In the genomic region with DNA sequence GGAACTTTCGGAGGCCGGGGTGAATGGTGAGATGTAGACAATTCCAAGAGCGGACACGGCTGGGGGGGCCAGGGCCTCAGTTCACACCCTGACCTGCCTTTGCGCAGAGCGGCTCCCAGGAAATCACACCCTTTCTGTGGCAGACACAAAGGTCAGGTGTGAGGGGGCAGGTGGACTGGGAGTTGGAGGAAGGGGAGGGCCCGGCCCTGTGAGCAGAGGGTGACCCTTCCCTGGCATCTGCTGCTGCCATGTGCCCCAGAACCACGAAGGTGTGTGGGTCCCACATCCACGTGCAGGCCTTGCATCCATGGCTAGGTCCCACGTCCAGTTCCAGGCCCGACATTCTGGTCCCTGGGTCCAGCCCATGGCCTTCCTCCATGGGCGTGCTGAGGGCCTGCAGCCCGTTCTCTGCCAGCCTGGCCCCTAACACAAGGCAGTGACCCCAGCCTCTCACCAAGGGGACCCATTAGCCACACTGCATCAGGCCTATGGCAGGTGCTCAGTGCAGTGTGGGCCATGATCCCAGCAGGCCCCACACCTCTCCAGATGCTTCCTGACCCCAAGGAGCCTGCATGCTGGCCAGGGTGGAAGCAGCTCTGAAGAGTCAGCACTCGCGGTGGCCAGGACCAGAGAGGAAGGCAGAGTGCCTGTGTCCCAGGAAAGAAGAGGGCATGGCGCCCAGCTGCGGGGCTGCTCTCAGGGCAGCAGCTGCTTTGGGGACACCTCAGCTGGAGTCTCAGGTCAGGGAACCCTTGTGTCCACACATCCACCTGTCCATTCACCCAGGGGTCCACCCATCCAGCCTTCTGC, we compare ENCODE assay signal across 1 cellular context.
TF ChIP-seq lines count a peak whose summit lies in the region.

No MANE protein-coding gene starts in this region.

TF ChIP-seq in HepG2, 621 proteins besides CTCF, POLR2A, EP300 and RAD21 (continued from another document and continues in another):
- TF ChIP-seq, protein P1, sequence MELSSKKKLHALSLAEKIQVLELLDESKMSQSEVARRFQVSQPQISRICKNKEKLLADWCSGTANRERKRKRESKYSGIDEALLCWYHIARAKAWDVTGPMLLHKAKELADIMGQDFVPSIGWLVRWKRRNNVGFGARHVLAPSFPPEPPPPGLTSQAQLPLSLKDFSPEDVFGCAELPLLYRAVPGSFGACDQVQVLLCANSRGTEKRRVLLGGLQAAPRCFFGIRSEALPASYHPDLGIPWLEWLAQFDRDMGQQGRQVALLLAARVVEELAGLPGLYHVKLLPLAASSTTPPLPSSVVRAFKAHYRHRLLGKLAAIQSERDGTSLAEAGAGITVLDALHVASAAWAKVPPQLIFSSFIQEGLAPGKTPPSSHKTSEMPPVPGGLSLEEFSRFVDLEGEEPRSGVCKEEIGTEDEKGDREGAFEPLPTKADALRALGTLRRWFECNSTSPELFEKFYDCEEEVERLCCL (CRISPR knock-in tag; IDR thresholded peaks at IDR 0.05; ENCODE audit: borderline replicate concordance): no peak
- TF ChIP-seq RARA (CRISPR knock-in tag; IDR thresholded peaks at IDR 0.05) (peak; percentile 71), SP5 (CRISPR knock-in tag; IDR thresholded peaks at IDR 0.05; ENCODE audit: borderline replicate concordance, low read depth) (0 out of 2 replicates have a peak, but pooled peaks have one; percentile 27), SALL1 (CRISPR knock-in tag; IDR thresholded peaks at IDR 0.05) (peak; percentile 28; the same call in 1 of the 2 replicates), YEATS2 (CRISPR knock-in tag; IDR thresholded peaks at IDR 0.05; ENCODE audit: borderline replicate concordance) (0 out of 2 replicates have a peak, but pooled peaks have one; percentile 15), CBX5 (CRISPR knock-in tag; IDR thresholded peaks at IDR 0.05; ENCODE audit: borderline replicate concordance) (no peak), ZBTB38 (CRISPR knock-in tag; IDR thresholded peaks at IDR 0.05) (peak; percentile 43; the same call in 1 of the 2 replicates), ZNF530 (CRISPR knock-in tag; IDR thresholded peaks at IDR 0.05; ENCODE audit: low read depth) (no peak), DPF2 (CRISPR knock-in tag; IDR thresholded peaks at IDR 0.05; ENCODE audit: borderline replicate concordance, low read depth) (0 out of 2 replicates have a peak, but pooled peaks have one; percentile 10), BRD4 (CRISPR knock-in tag; IDR thresholded peaks at IDR 0.05) (0 out of 2 replicates have a peak, but pooled peaks have one; percentile 11), ZNF713 (CRISPR knock-in tag; IDR thresholded peaks at IDR 0.05) (no peak), PITX1 (CRISPR knock-in tag; IDR thresholded peaks at IDR 0.05) (peak; percentile 38; the same call in 1 of the 2 replicates), ZSCAN21 (CRISPR knock-in tag; IDR thresholded peaks at IDR 0.05; ENCODE audit: borderline replicate concordance) (peak; percentile 37; the same call in 1 of the 2 replicates), NR2F6 (IDR thresholded peaks at IDR 0.05) (peak; percentile 34; the same call in 1 of the 2 replicates), NR2F6 (CRISPR knock-in tag; IDR thresholded peaks at IDR 0.05) (peak; percentile 86; the same call in 1 of the 2 replicates), HMG20B (CRISPR knock-in tag; conservative IDR thresholded peaks at IDR 0.05) (no peak), RXRB (CRISPR knock-in tag; IDR thresholded peaks at IDR 0.05; ENCODE audit: borderline replicate concordance) (peak; percentile 41; the same call in 1 of the 2 replicates), ZFX (CRISPR knock-in tag; IDR thresholded peaks at IDR 0.05; ENCODE audit: low read depth) (peak; percentile 83), SOX5 (CRISPR knock-in tag; IDR thresholded peaks at IDR 0.05; ENCODE audit: borderline replicate concordance) (peak; percentile 74; the same call in 1 of the 2 replicates), ZNF317 (CRISPR knock-in tag; IDR thresholded peaks at IDR 0.05) (peak; percentile 60; the same call in 1 of the 2 replicates), HIVEP1 (CRISPR knock-in tag; IDR thresholded peaks at IDR 0.05) (0 out of 2 replicates have a peak, but pooled peaks have one; percentile 22), HNF4A (CRISPR knock-in tag; IDR thresholded peaks at IDR 0.05) (0 out of 2 replicates have a peak, but pooled peaks have one; percentile 8), TEAD3 (CRISPR knock-in tag; optimal IDR thresholded peaks at IDR 0.05; ENCODE audit: borderline replicate concordance) (peak; percentile 64)
- TF ChIP-seq, protein P2, sequence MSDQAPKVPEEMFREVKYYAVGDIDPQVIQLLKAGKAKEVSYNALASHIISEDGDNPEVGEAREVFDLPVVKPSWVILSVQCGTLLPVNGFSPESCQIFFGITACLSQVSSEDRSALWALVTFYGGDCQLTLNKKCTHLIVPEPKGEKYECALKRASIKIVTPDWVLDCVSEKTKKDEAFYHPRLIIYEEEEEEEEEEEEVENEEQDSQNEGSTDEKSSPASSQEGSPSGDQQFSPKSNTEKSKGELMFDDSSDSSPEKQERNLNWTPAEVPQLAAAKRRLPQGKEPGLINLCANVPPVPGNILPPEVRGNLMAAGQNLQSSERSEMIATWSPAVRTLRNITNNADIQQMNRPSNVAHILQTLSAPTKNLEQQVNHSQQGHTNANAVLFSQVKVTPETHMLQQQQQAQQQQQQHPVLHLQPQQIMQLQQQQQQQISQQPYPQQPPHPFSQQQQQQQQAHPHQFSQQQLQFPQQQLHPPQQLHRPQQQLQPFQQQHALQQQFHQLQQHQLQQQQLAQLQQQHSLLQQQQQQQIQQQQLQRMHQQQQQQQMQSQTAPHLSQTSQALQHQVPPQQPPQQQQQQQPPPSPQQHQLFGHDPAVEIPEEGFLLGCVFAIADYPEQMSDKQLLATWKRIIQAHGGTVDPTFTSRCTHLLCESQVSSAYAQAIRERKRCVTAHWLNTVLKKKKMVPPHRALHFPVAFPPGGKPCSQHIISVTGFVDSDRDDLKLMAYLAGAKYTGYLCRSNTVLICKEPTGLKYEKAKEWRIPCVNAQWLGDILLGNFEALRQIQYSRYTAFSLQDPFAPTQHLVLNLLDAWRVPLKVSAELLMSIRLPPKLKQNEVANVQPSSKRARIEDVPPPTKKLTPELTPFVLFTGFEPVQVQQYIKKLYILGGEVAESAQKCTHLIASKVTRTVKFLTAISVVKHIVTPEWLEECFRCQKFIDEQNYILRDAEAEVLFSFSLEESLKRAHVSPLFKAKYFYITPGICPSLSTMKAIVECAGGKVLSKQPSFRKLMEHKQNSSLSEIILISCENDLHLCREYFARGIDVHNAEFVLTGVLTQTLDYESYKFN (CRISPR knock-in tag; conservative IDR thresholded peaks at IDR 0.05): peak; percentile 53
- TF ChIP-seq, protein P3, sequence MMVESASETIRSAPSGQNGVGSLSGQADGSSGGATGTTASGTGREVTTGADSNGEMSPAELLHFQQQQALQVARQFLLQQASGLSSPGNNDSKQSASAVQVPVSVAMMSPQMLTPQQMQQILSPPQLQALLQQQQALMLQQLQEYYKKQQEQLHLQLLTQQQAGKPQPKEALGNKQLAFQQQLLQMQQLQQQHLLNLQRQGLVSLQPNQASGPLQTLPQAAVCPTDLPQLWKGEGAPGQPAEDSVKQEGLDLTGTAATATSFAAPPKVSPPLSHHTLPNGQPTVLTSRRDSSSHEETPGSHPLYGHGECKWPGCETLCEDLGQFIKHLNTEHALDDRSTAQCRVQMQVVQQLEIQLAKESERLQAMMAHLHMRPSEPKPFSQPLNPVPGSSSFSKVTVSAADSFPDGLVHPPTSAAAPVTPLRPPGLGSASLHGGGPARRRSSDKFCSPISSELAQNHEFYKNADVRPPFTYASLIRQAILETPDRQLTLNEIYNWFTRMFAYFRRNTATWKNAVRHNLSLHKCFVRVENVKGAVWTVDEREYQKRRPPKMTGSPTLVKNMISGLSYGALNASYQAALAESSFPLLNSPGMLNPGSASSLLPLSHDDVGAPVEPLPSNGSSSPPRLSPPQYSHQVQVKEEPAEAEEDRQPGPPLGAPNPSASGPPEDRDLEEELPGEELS (CRISPR knock-in tag; IDR thresholded peaks at IDR 0.05): 0 out of 2 replicates have a peak, but pooled peaks have one; percentile 54
- TF ChIP-seq, protein P4, sequence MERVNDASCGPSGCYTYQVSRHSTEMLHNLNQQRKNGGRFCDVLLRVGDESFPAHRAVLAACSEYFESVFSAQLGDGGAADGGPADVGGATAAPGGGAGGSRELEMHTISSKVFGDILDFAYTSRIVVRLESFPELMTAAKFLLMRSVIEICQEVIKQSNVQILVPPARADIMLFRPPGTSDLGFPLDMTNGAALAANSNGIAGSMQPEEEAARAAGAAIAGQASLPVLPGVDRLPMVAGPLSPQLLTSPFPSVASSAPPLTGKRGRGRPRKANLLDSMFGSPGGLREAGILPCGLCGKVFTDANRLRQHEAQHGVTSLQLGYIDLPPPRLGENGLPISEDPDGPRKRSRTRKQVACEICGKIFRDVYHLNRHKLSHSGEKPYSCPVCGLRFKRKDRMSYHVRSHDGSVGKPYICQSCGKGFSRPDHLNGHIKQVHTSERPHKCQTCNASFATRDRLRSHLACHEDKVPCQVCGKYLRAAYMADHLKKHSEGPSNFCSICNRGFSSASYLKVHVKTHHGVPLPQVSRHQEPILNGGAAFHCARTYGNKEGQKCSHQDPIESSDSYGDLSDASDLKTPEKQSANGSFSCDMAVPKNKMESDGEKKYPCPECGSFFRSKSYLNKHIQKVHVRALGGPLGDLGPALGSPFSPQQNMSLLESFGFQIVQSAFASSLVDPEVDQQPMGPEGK (CRISPR knock-in tag; IDR thresholded peaks at IDR 0.05): peak; percentile 75
- TF ChIP-seq, protein P5, sequence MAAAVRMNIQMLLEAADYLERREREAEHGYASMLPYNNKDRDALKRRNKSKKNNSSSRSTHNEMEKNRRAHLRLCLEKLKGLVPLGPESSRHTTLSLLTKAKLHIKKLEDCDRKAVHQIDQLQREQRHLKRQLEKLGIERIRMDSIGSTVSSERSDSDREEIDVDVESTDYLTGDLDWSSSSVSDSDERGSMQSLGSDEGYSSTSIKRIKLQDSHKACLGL (CRISPR knock-in tag; IDR thresholded peaks at IDR 0.05): peak; percentile 68
- TF ChIP-seq, protein P6, sequence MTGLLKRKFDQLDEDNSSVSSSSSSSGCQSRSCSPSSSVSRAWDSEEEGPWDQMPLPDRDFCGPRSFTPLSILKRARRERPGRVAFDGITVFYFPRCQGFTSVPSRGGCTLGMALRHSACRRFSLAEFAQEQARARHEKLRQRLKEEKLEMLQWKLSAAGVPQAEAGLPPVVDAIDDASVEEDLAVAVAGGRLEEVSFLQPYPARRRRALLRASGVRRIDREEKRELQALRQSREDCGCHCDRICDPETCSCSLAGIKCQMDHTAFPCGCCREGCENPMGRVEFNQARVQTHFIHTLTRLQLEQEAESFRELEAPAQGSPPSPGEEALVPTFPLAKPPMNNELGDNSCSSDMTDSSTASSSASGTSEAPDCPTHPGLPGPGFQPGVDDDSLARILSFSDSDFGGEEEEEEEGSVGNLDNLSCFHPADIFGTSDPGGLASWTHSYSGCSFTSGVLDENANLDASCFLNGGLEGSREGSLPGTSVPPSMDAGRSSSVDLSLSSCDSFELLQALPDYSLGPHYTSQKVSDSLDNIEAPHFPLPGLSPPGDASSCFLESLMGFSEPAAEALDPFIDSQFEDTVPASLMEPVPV (CRISPR knock-in tag; IDR thresholded peaks at IDR 0.05): 0 out of 2 replicates have a peak, but pooled peaks have one; percentile 55
- TF ChIP-seq, protein P7, sequence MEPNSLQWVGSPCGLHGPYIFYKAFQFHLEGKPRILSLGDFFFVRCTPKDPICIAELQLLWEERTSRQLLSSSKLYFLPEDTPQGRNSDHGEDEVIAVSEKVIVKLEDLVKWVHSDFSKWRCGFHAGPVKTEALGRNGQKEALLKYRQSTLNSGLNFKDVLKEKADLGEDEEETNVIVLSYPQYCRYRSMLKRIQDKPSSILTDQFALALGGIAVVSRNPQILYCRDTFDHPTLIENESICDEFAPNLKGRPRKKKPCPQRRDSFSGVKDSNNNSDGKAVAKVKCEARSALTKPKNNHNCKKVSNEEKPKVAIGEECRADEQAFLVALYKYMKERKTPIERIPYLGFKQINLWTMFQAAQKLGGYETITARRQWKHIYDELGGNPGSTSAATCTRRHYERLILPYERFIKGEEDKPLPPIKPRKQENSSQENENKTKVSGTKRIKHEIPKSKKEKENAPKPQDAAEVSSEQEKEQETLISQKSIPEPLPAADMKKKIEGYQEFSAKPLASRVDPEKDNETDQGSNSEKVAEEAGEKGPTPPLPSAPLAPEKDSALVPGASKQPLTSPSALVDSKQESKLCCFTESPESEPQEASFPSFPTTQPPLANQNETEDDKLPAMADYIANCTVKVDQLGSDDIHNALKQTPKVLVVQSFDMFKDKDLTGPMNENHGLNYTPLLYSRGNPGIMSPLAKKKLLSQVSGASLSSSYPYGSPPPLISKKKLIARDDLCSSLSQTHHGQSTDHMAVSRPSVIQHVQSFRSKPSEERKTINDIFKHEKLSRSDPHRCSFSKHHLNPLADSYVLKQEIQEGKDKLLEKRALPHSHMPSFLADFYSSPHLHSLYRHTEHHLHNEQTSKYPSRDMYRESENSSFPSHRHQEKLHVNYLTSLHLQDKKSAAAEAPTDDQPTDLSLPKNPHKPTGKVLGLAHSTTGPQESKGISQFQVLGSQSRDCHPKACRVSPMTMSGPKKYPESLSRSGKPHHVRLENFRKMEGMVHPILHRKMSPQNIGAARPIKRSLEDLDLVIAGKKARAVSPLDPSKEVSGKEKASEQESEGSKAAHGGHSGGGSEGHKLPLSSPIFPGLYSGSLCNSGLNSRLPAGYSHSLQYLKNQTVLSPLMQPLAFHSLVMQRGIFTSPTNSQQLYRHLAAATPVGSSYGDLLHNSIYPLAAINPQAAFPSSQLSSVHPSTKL (CRISPR knock-in tag; IDR thresholded peaks at IDR 0.05): 0 out of 2 replicates have a peak, but pooled peaks have one; percentile 17
- TF ChIP-seq, protein P8, sequence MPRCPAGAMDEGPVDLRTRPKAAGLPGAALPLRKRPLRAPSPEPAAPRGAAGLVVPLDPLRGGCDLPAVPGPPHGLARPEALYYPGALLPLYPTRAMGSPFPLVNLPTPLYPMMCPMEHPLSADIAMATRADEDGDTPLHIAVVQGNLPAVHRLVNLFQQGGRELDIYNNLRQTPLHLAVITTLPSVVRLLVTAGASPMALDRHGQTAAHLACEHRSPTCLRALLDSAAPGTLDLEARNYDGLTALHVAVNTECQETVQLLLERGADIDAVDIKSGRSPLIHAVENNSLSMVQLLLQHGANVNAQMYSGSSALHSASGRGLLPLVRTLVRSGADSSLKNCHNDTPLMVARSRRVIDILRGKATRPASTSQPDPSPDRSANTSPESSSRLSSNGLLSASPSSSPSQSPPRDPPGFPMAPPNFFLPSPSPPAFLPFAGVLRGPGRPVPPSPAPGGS (CRISPR knock-in tag; IDR thresholded peaks at IDR 0.05): 0 out of 2 replicates have a peak, but pooled peaks have one; percentile 50
- TF ChIP-seq, protein P9, sequence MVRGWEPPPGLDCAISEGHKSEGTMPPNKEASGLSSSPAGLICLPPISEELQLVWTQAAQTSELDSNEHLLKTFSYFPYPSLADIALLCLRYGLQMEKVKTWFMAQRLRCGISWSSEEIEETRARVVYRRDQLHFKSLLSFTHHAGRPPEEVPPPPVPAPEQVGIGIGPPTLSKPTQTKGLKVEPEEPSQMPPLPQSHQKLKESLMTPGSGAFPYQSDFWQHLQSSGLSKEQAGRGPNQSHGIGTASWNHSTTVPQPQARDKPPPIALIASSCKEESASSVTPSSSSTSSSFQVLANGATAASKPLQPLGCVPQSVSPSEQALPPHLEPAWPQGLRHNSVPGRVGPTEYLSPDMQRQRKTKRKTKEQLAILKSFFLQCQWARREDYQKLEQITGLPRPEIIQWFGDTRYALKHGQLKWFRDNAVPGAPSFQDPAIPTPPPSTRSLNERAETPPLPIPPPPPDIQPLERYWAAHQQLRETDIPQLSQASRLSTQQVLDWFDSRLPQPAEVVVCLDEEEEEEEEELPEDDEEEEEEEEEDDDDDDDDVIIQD (CRISPR knock-in tag; IDR thresholded peaks at IDR 0.05; ENCODE audit: low read depth): 0 out of 2 replicates have a peak, but pooled peaks have one; percentile 21
